ENCODE assay signal across 9 cellular contexts in the genomic region with DNA sequence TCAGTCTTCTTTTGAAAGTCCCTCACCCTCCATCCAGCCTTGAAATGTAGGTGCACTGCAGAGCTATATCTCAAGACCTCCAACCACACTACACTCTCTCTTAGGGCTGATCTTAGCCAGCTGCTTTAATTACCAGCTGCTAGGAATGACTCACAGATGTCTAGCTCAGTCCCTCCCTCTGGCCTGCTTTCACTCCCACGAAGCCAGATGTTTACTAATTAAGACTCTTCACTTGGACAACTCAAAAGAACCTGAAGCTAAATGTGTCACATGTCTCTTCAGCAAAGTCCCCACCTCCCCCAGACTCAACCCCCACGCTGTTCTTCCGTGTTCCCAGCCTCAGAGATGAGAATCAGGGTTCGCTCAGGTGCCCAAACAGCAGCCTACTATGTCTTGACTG. TPM values are rescaled to one million over a fixed set of nuclear protein-coding genes. Genes with fewer than 3 reads are reported as not detected.
A peak's percentile ranks its signal among the peaks of the same experiment; 100 is the strongest.
DNase-seq lines count a peak whose midpoint lies in the region; ATAC-seq, FAIRE-seq and TF ChIP-seq lines count a peak whose summit lies in the region.
"Had no signal": no experiment of that assay in that cellular context is flagged by ENCODE, and none has a peak within 500 bp of the region (broad histone marks: within the 10 kb centered on the region; RNA-seq: fewer than 3 reads in every experiment).

No MANE protein-coding gene starts in this region.

- peaks cover 22% of the 10 kb centered on the region for H3K36me3 Mint-ChIP-seq in neural progenitor cell

- no peak for ATAC-seq in GM18519 (IDR thresholded peaks at IDR 0.05; ENCODE audit: low FRiP score, unreplicated experiment)

- no peak for TF ChIP-seq POLR2A in transverse colon (IDR thresholded peaks at IDR 0.05)

- DNase-seq in EL (peak; percentile 60), M059J (ENCODE audit: low read depth) (peak; percentile 57), dedifferentiated amniotic fluid mesenchymal stem cell (ENCODE audit: extremely low spot score) (peak; percentile 55), neural progenitor cell (ENCODE audit: low spot score) (no peak), transverse colon (no peak), AML-193 (lab: John Stamatoyannopoulos, UW) (no peak), frontal cortex (ENCODE audit: low spot score in 2 of 2) (no peak)

- WGBS in transverse colon (ENCODE audit: low coverage in 1 of 2), 2 donors, result 64 to 76% methylated on average over 3 to 4 of the region's 4 CpGs

- H3K4me3 Mint-ChIP-seq in neural progenitor cell, result peak overlapping the region; percentile 71

- peaks cover 65% of the 10 kb centered on the region for H3K79me2 ChIP-seq in neural progenitor cell (ENCODE audit: low read depth)

- no peak overlapping the region for H3K9ac ChIP-seq in neural progenitor cell

- H3K27me3 ChIP-seq in neural progenitor cell, result no peaks in the 10 kb centered on the region
- H3K27me3 ChIP-seq in transverse colon, result no peaks in the 10 kb centered on the region

- peaks cover 10% of the 10 kb centered on the region for H3K4me1 ChIP-seq in neural progenitor cell
- peaks cover 25 to 38% (median 26%) of the 10 kb centered on the region in 4 donors for H3K4me1 ChIP-seq in transverse colon

- peaks cover 44% of the 10 kb centered on the region for H4K20me1 ChIP-seq in neural progenitor cell (ENCODE audit: low read depth)

- peaks cover 31% of the 10 kb centered on the region for H3K4me1 Mint-ChIP-seq in neural progenitor cell

- peak overlapping the region; percentile 43 for H3K27ac Mint-ChIP-seq in neural progenitor cell

- H3K36me3 ChIP-seq in neural progenitor cell (no peaks in the 10 kb centered on the region), transverse colon (peaks cover 0 to 30% (median 15%) of the 10 kb centered on the region in 4 donors)

- in situ Hi-C loops in transverse colon (cut with MboI; ENCODE audit: low pct_ligation_motif_present in 1 of 4, low pct_unique_long_range_greater_than_20kb in 1 of 4, low sequenced_read_pairs in 3 of 4), result no loop called here

- intact Hi-C loops in transverse colon (cut with DNase I; ENCODE audit: low total_unique reads), result no loop called here

- H3K27ac ChIP-seq in neural progenitor cell (no peak overlapping the region), transverse colon (peak overlapping the region in 1 of 4 donors; percentile 34)
- H3K27ac ChIP-seq: coronary artery had no signal

- H3K4me2 ChIP-seq in neural progenitor cell, result no peak overlapping the region

- H2AFZ ChIP-seq in neural progenitor cell (replicated peaks), result no peak overlapping the region

- TF ChIP-seq EP300 in transverse colon (IDR thresholded peaks at IDR 0.05; ENCODE audit: low read depth), result no peak

- no peaks in the 10 kb centered on the region for H3F3A ChIP-seq in neural progenitor cell (ENCODE audit: low read depth)

- no peaks in the 10 kb centered on the region for H3K27me3 Mint-ChIP-seq in neural progenitor cell (ENCODE audit: insufficient read depth, low read depth)

- no peak overlapping the region for H3K4me3 ChIP-seq in neural progenitor cell
- H3K4me3 ChIP-seq in transverse colon, result no peak overlapping the region
- H3K4me3 ChIP-seq: coronary artery had no signal

- TF ChIP-seq CTCF in neural progenitor cell (IDR thresholded peaks at IDR 0.05), result no peak
- no peak for TF ChIP-seq CTCF in transverse colon (IDR thresholded peaks at IDR 0.05)

- H3K9me3 ChIP-seq in neural progenitor cell (ENCODE audit: low read depth) (no peaks in the 10 kb centered on the region), transverse colon (no peaks in the 10 kb centered on the region)

- no peak for FAIRE-seq in frontal cortex (lab: Jason Lieb, UNC)

- no peaks in the 10 kb centered on the region for H3K9me3 Mint-ChIP-seq in neural progenitor cell

RNA-seq across cellular contexts. Expression of gene GTF3C1, which starts 2.6 kb away (rescaled TPM):
- total RNA-seq in M059J (2014; rRNA removed; shearing (Covaris generic)), result 42.5 and 74.6 TPM in 2 replicates
- total RNA-seq in neural progenitor cell (ENCODE audit: low replicate concordance) (60.9 and 117 TPM in 2 replicates), transverse colon (100 to 1,000 TPM in 1 of 4 donors, 10 to 100 TPM in 3; 49.6 to 129 (median 60.1) TPM), frontal cortex (77.9 TPM)

RNA-seq across cellular contexts. Expression of gene KATNIP, which starts 2.8 kb away (rescaled TPM):
- 14.0 and 14.1 TPM in 2 replicates for total RNA-seq in M059J (2014; rRNA removed; shearing (Covaris generic))
- total RNA-seq in neural progenitor cell (ENCODE audit: low replicate concordance), result 10.0 and 20.9 TPM in 2 replicates
- 100 to 1,000 TPM in 1 of 4 donors, 10 to 100 TPM in 3; 29.9 to 276 (median 47.0) TPM for total RNA-seq in transverse colon
- total RNA-seq in frontal cortex, result 17.9 TPM

Comparison
In these comparisons a context has a peak if more than half of its experiments do, and no peak if none do; other contexts are left out.
1. DNase-seq: peak in EL (single experiment), M059J (single experiment) and dedifferentiated amniotic fluid mesenchymal stem cell (single experiment); none in neural progenitor cell (single experiment), transverse colon (single experiment), AML-193 (0 of 2) and frontal cortex (0 of 2).